1 cellular context compared by ENCODE assay signal in genomic region chr22:39316440-39317083, GRCh38.
TF ChIP-seq lines count a peak whose summit lies in the region.

No MANE protein-coding gene starts in this region.

TF ChIP-seq in K562, 482 proteins besides CTCF, POLR2A, EP300 and RAD21 (continued from another document and continues in another):
- no peak for TF ChIP-seq ZNF324 (CRISPR knock-in tag; IDR thresholded peaks at IDR 0.05)
- no peak for TF ChIP-seq ZNF398 (CRISPR knock-in tag; IDR thresholded peaks at IDR 0.05)
- no peak for TF ChIP-seq ZNF583 (CRISPR knock-in tag; IDR thresholded peaks at IDR 0.05)
- TF ChIP-seq SMAD4 (CRISPR knock-in tag; conservative IDR thresholded peaks at IDR 0.05), result no peak
- peak in 1 of 2 experiments; percentile 48; a peak in 1 of 4 replicates for TF ChIP-seq SRF (CRISPR knock-in tag; IDR thresholded peaks at IDR 0.05)
- peak; percentile 37; the same call in 1 of the 2 replicates for TF ChIP-seq HNRNPL (IDR thresholded peaks at IDR 0.05; ENCODE audit: low read depth, low read length)
- TF ChIP-seq YY1 (IDR thresholded peaks at IDR 0.05; ENCODE audit: borderline replicate concordance in 1 of 3, control insufficient read depth in 1 of 3, extremely low read depth in 1 of 3, insufficient read depth in 3 of 3, insufficient read length in 1 of 3, insufficient replicate concordance in 2 of 3, low read depth in 1 of 3, low read length in 2 of 3), result no peak
- TF ChIP-seq HNRNPK (IDR thresholded peaks at IDR 0.05; ENCODE audit: low read depth, low read length, poor library complexity, severe bottlenecking), result no peak
- no peak for TF ChIP-seq HOXB6 (CRISPR knock-in tag; IDR thresholded peaks at IDR 0.05; ENCODE audit: borderline replicate concordance)
- TF ChIP-seq TEAD1 (CRISPR knock-in tag; IDR thresholded peaks at IDR 0.05), result 0 out of 4 replicates have a peak, but pooled peaks of 1 of the 2 experiments have one; percentile 58
- TF ChIP-seq PYGO2 (tag; IDR thresholded peaks at IDR 0.05), result no peak
- peak; percentile 47; the same call in 1 of the 2 replicates for TF ChIP-seq SMARCA4 (IDR thresholded peaks at IDR 0.05)
- no peak for TF ChIP-seq PHTF2 (CRISPR knock-in tag; IDR thresholded peaks at IDR 0.05)
- no peak for TF ChIP-seq FOXP4 (CRISPR knock-in tag; IDR thresholded peaks at IDR 0.05; ENCODE audit: borderline replicate concordance)
- TF ChIP-seq XRCC3 (IDR thresholded peaks at IDR 0.05), result no peak
- TF ChIP-seq, protein P1, sequence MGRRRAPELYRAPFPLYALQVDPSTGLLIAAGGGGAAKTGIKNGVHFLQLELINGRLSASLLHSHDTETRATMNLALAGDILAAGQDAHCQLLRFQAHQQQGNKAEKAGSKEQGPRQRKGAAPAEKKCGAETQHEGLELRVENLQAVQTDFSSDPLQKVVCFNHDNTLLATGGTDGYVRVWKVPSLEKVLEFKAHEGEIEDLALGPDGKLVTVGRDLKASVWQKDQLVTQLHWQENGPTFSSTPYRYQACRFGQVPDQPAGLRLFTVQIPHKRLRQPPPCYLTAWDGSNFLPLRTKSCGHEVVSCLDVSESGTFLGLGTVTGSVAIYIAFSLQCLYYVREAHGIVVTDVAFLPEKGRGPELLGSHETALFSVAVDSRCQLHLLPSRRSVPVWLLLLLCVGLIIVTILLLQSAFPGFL (CRISPR knock-in tag; IDR thresholded peaks at IDR 0.05), result no peak
- no peak for TF ChIP-seq HNRNPLL (IDR thresholded peaks at IDR 0.05; ENCODE audit: low read depth, low read length, poor library complexity, severe bottlenecking)
- TF ChIP-seq POU5F1 (IDR thresholded peaks at IDR 0.05; ENCODE audit: borderline replicate concordance, low read depth, low read length, partially characterized antibody), result no peak
- TF ChIP-seq, protein P2, sequence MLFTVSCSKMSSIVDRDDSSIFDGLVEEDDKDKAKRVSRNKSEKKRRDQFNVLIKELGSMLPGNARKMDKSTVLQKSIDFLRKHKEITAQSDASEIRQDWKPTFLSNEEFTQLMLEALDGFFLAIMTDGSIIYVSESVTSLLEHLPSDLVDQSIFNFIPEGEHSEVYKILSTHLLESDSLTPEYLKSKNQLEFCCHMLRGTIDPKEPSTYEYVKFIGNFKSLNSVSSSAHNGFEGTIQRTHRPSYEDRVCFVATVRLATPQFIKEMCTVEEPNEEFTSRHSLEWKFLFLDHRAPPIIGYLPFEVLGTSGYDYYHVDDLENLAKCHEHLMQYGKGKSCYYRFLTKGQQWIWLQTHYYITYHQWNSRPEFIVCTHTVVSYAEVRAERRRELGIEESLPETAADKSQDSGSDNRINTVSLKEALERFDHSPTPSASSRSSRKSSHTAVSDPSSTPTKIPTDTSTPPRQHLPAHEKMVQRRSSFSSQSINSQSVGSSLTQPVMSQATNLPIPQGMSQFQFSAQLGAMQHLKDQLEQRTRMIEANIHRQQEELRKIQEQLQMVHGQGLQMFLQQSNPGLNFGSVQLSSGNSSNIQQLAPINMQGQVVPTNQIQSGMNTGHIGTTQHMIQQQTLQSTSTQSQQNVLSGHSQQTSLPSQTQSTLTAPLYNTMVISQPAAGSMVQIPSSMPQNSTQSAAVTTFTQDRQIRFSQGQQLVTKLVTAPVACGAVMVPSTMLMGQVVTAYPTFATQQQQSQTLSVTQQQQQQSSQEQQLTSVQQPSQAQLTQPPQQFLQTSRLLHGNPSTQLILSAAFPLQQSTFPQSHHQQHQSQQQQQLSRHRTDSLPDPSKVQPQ (CRISPR knock-in tag; IDR thresholded peaks at IDR 0.05; ENCODE audit: borderline replicate concordance), result no peak
- TF ChIP-seq RBM25 (IDR thresholded peaks at IDR 0.05; ENCODE audit: low read depth, low read length, severe bottlenecking), result no peak
- TF ChIP-seq, protein P3, sequence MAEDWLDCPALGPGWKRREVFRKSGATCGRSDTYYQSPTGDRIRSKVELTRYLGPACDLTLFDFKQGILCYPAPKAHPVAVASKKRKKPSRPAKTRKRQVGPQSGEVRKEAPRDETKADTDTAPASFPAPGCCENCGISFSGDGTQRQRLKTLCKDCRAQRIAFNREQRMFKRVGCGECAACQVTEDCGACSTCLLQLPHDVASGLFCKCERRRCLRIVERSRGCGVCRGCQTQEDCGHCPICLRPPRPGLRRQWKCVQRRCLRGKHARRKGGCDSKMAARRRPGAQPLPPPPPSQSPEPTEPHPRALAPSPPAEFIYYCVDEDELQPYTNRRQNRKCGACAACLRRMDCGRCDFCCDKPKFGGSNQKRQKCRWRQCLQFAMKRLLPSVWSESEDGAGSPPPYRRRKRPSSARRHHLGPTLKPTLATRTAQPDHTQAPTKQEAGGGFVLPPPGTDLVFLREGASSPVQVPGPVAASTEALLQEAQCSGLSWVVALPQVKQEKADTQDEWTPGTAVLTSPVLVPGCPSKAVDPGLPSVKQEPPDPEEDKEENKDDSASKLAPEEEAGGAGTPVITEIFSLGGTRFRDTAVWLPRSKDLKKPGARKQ (CRISPR knock-in tag; IDR thresholded peaks at IDR 0.05), result no peak
- TF ChIP-seq SIRT6 (IDR thresholded peaks at IDR 0.05; ENCODE audit: low read depth, low read length), result no peak
- no peak for TF ChIP-seq CBFA2T2 (conservative IDR thresholded peaks at IDR 0.05)
- no peak for TF ChIP-seq ZNF253 (CRISPR knock-in tag; conservative IDR thresholded peaks at IDR 0.05)
- no peak for TF ChIP-seq ELF2 (CRISPR knock-in tag; IDR thresholded peaks at IDR 0.05)
- TF ChIP-seq BHLHE40 (IDR thresholded peaks at IDR 0.05; ENCODE audit: low read length), result peak; percentile 90
- TF ChIP-seq NONO (IDR thresholded peaks at IDR 0.05; ENCODE audit: low read depth in 2 of 2, low read length in 1 of 2), result no peak
- TF ChIP-seq SMARCE1 (IDR thresholded peaks at IDR 0.05), result peak; percentile 55; the same call in 1 of the 2 replicates
- no peak for TF ChIP-seq RBM15 (IDR thresholded peaks at IDR 0.05; ENCODE audit: insufficient read depth, low read length)
- TF ChIP-seq NBN (IDR thresholded peaks at IDR 0.05; ENCODE audit: low read depth), result no peak
- TF ChIP-seq MNT (conservative IDR thresholded peaks at IDR 0.05), result 0 out of 4 replicates have a peak, but pooled peaks of 1 of the 2 experiments have one; percentile 23
- TF ChIP-seq CTBP1 (IDR thresholded peaks at IDR 0.05; ENCODE audit: borderline replicate concordance), result no peak
- TF ChIP-seq, protein P4, sequence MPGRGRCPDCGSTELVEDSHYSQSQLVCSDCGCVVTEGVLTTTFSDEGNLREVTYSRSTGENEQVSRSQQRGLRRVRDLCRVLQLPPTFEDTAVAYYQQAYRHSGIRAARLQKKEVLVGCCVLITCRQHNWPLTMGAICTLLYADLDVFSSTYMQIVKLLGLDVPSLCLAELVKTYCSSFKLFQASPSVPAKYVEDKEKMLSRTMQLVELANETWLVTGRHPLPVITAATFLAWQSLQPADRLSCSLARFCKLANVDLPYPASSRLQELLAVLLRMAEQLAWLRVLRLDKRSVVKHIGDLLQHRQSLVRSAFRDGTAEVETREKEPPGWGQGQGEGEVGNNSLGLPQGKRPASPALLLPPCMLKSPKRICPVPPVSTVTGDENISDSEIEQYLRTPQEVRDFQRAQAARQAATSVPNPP (IDR thresholded peaks at IDR 0.05; ENCODE audit: borderline replicate concordance, insufficient read depth, insufficient read length), result no peak
- TF ChIP-seq RBM17 (IDR thresholded peaks at IDR 0.05; ENCODE audit: borderline replicate concordance, low read depth, low read length), result no peak
- TF ChIP-seq NR2C2 (CRISPR knock-in tag; IDR thresholded peaks at IDR 0.05), result no peak
- TF ChIP-seq NR2C2 (tag; IDR thresholded peaks at IDR 0.05), result no peak
- TF ChIP-seq ETV1 (tag; conservative IDR thresholded peaks at IDR 0.05; ENCODE audit: low read depth), result no peak
- no peak for TF ChIP-seq PKNOX1 (IDR thresholded peaks at IDR 0.05)
- TF ChIP-seq CBX2 (IDR thresholded peaks at IDR 0.05; ENCODE audit: insufficient read depth, low read length, poor library complexity, severe bottlenecking), result no peak
- TF ChIP-seq OTX1 (CRISPR knock-in tag; IDR thresholded peaks at IDR 0.05), result no peak
- no peak for TF ChIP-seq ZNF695 (CRISPR knock-in tag; IDR thresholded peaks at IDR 0.05)
- TF ChIP-seq ZNF232 (CRISPR knock-in tag; IDR thresholded peaks at IDR 0.05), result no peak
- TF ChIP-seq, protein P5, sequence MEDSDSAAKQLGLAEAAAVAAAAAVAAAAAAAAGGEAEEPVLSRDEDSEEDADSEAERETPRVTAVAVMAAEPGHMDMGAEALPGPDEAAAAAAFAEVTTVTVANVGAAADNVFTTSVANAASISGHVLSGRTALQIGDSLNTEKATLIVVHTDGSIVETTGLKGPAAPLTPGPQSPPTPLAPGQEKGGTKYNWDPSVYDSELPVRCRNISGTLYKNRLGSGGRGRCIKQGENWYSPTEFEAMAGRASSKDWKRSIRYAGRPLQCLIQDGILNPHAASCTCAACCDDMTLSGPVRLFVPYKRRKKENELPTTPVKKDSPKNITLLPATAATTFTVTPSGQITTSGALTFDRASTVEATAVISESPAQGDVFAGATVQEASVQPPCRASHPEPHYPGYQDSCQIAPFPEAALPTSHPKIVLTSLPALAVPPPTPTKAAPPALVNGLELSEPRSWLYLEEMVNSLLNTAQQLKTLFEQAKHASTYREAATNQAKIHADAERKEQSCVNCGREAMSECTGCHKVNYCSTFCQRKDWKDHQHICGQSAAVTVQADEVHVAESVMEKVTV (CRISPR knock-in tag; IDR thresholded peaks at IDR 0.05), result peak; percentile 24; the same call in 1 of the 2 replicates
- no peak for TF ChIP-seq CC2D1A (IDR thresholded peaks at IDR 0.05)
- no peak for TF ChIP-seq SPI1 (IDR thresholded peaks at IDR 0.05; ENCODE audit: borderline replicate concordance, low read depth, low read length)
- TF ChIP-seq CEBPG (CRISPR knock-in tag; IDR thresholded peaks at IDR 0.05), result no peak
- TF ChIP-seq CEBPG (tag; conservative IDR thresholded peaks at IDR 0.05 in 1 of 2, IDR thresholded peaks at IDR 0.05 in 1 of 2), result no peak
- TF ChIP-seq CREM (IDR thresholded peaks at IDR 0.05; ENCODE audit: low read depth), result no peak
- TF ChIP-seq KLF1 (tag; IDR thresholded peaks at IDR 0.05), result no peak
- TF ChIP-seq PRPF4 (IDR thresholded peaks at IDR 0.05; ENCODE audit: insufficient read depth, low read depth, low read length, poor library complexity, severe bottlenecking), result peak; percentile 25
- TF ChIP-seq RBFOX2 (IDR thresholded peaks at IDR 0.05; ENCODE audit: low read depth, low read length), result peak; percentile 85
- no peak for TF ChIP-seq ZNF3 (CRISPR knock-in tag; IDR thresholded peaks at IDR 0.05)
- no peak for TF ChIP-seq SIN3B (IDR thresholded peaks at IDR 0.05; ENCODE audit: low read depth)
- no peak for TF ChIP-seq GATA2 (CRISPR knock-in tag; IDR thresholded peaks at IDR 0.05)
- TF ChIP-seq, protein P6, sequence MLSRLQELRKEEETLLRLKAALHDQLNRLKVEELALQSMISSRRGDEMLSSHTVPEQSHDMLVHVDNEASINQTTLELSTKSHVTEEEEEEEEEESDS (CRISPR knock-in tag; IDR thresholded peaks at IDR 0.05), result no peak
- TF ChIP-seq RBM22 (IDR thresholded peaks at IDR 0.05; ENCODE audit: low read depth, low read length, poor library complexity, severe bottlenecking), result no peak
- no peak for TF ChIP-seq PHB2 (IDR thresholded peaks at IDR 0.05; ENCODE audit: low read depth)
- TF ChIP-seq ETV6 (IDR thresholded peaks at IDR 0.05; ENCODE audit: borderline replicate concordance in 1 of 2, low read depth in 2 of 2, low read length in 1 of 2), result no peak
- TF ChIP-seq ETV6 (CRISPR knock-in tag; IDR thresholded peaks at IDR 0.05; ENCODE audit: borderline replicate concordance), result no peak
- TF ChIP-seq TBP (optimal IDR thresholded peaks at IDR 0.05; ENCODE audit: low read depth, low read length), result no peak
